Comparison of ENCODE assay signal across 1 cellular context in the genomic region with DNA sequence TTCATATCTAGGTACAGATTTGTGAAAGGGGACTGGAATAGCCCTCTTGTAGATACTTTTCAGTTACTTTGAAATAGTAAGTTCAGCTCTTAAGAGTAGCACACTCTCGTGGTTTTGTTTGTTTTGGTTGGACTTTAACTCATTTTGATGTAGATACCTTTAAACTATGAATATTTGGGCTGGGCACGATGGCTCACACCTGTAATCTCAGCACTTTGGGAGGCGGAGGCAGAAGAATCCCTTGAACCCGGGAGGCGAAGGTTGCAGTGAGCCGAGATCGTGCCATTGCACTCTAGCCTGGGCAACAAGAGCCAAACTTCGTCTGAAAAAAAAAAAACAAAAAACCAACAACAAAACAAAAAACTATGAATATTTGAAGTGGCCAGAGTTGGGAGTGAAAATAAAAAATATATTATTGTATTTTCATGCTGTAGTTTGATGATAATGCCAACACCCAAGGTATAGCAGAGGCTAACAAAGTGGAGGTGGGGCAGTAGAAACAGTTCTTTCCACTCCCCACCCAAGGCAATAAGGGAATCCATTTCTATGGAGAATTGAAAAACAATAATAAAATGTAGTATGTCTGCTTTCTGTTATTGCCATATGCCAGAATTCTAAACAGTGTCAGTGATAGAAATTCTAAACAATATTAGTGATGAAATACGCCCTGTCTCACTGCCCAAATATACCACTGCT.
TF ChIP-seq lines count a peak whose summit lies in the region.

No MANE protein-coding gene starts in this region.

TF ChIP-seq in GM12878, 131 proteins besides CTCF, POLR2A, EP300 and RAD21:
- no peak for TF ChIP-seq WRNIP1 (IDR thresholded peaks at IDR 0.05; ENCODE audit: borderline replicate concordance, low read depth, low read length)
